Comparison of ENCODE assay signal across 1 cellular context in the genomic region with DNA sequence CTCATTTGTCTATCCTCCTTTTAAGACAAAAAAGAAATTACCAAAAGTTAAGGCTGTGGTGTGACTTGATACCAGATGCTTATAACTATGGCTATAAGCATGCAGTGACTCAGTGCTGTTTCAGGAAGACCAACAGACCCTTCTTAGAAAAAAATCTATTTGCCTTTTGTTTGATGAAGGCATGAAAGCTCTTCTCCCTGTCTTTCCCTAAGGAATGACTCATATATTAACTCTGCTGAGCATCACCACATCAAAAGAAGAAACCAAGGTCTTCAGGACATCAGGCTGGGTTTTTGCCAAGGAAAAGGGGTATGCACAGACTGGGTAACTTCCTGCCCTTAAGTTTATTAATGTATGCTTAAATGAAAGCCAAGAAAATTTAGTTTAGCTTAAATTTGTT.
TF ChIP-seq lines count a peak whose summit lies in the region.

No MANE protein-coding gene starts in this region.

TF ChIP-seq in GM12878, 131 proteins besides CTCF, POLR2A, EP300 and RAD21:
- no peak for TF ChIP-seq SREBF1 (IDR thresholded peaks at IDR 0.05; ENCODE audit: low read length)
- TF ChIP-seq NFIC (IDR thresholded peaks at IDR 0.05; ENCODE audit: low read depth, low read length), result no peak
- TF ChIP-seq ZNF24 (IDR thresholded peaks at IDR 0.05), result no peak
- TF ChIP-seq, protein P1, sequence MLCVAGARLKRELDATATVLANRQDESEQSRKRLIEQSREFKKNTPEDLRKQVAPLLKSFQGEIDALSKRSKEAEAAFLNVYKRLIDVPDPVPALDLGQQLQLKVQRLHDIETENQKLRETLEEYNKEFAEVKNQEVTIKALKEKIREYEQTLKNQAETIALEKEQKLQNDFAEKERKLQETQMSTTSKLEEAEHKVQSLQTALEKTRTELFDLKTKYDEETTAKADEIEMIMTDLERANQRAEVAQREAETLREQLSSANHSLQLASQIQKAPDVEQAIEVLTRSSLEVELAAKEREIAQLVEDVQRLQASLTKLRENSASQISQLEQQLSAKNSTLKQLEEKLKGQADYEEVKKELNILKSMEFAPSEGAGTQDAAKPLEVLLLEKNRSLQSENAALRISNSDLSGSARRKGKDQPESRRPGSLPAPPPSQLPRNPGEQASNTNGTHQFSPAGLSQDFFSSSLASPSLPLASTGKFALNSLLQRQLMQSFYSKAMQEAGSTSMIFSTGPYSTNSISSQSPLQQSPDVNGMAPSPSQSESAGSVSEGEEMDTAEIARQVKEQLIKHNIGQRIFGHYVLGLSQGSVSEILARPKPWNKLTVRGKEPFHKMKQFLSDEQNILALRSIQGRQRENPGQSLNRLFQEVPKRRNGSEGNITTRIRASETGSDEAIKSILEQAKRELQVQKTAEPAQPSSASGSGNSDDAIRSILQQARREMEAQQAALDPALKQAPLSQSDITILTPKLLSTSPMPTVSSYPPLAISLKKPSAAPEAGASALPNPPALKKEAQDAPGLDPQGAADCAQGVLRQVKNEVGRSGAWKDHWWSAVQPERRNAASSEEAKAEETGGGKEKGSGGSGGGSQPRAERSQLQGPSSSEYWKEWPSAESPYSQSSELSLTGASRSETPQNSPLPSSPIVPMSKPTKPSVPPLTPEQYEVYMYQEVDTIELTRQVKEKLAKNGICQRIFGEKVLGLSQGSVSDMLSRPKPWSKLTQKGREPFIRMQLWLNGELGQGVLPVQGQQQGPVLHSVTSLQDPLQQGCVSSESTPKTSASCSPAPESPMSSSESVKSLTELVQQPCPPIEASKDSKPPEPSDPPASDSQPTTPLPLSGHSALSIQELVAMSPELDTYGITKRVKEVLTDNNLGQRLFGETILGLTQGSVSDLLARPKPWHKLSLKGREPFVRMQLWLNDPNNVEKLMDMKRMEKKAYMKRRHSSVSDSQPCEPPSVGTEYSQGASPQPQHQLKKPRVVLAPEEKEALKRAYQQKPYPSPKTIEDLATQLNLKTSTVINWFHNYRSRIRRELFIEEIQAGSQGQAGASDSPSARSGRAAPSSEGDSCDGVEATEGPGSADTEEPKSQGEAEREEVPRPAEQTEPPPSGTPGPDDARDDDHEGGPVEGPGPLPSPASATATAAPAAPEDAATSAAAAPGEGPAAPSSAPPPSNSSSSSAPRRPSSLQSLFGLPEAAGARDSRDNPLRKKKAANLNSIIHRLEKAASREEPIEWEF (IDR thresholded peaks at IDR 0.05; ENCODE audit: insufficient replicate concordance, low read depth, low read length), result peak; percentile 25
- peak; percentile 54 for TF ChIP-seq RUNX3 (IDR thresholded peaks at IDR 0.05; ENCODE audit: low read length)
- no peak for TF ChIP-seq WRNIP1 (IDR thresholded peaks at IDR 0.05; ENCODE audit: borderline replicate concordance, low read depth, low read length)
- TF ChIP-seq TCF7 (IDR thresholded peaks at IDR 0.05; ENCODE audit: borderline replicate concordance), result 0 out of 2 replicates have a peak, but pooled peaks have one; percentile 30
- no peak for TF ChIP-seq SPI1 (IDR thresholded peaks at IDR 0.05; ENCODE audit: borderline replicate concordance, insufficient read depth, low read depth, low read length)
- no peak for TF ChIP-seq CREM (IDR thresholded peaks at IDR 0.05; ENCODE audit: low read depth)
- TF ChIP-seq, protein P2, sequence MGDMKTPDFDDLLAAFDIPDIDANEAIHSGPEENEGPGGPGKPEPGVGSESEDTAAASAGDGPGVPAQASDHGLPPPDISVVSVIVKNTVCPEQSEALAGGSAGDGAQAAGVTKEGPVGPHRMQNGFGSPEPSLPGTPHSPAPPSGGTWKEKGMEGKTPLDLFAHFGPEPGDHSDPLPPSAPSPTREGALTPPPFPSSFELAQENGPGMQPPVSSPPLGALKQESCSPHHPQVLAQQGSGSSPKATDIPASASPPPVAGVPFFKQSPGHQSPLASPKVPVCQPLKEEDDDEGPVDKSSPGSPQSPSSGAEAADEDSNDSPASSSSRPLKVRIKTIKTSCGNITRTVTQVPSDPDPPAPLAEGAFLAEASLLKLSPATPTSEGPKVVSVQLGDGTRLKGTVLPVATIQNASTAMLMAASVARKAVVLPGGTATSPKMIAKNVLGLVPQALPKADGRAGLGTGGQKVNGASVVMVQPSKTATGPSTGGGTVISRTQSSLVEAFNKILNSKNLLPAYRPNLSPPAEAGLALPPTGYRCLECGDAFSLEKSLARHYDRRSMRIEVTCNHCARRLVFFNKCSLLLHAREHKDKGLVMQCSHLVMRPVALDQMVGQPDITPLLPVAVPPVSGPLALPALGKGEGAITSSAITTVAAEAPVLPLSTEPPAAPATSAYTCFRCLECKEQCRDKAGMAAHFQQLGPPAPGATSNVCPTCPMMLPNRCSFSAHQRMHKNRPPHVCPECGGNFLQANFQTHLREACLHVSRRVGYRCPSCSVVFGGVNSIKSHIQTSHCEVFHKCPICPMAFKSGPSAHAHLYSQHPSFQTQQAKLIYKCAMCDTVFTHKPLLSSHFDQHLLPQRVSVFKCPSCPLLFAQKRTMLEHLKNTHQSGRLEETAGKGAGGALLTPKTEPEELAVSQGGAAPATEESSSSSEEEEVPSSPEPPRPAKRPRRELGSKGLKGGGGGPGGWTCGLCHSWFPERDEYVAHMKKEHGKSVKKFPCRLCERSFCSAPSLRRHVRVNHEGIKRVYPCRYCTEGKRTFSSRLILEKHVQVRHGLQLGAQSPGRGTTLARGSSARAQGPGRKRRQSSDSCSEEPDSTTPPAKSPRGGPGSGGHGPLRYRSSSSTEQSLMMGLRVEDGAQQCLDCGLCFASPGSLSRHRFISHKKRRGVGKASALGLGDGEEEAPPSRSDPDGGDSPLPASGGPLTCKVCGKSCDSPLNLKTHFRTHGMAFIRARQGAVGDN (IDR thresholded peaks at IDR 0.05), result no peak
- no peak for TF ChIP-seq SRF (IDR thresholded peaks at IDR 0.05; ENCODE audit: low read depth in 2 of 2, low read length in 2 of 2)
- no peak for TF ChIP-seq RBBP5 (conservative IDR thresholded peaks at IDR 0.05)
- TF ChIP-seq, protein P3, sequence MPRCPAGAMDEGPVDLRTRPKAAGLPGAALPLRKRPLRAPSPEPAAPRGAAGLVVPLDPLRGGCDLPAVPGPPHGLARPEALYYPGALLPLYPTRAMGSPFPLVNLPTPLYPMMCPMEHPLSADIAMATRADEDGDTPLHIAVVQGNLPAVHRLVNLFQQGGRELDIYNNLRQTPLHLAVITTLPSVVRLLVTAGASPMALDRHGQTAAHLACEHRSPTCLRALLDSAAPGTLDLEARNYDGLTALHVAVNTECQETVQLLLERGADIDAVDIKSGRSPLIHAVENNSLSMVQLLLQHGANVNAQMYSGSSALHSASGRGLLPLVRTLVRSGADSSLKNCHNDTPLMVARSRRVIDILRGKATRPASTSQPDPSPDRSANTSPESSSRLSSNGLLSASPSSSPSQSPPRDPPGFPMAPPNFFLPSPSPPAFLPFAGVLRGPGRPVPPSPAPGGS (IDR thresholded peaks at IDR 0.05; ENCODE audit: borderline replicate concordance, insufficient read depth, low read depth, low read length, poor library complexity, severe bottlenecking), result no peak
TF ChIP-seq in GM12878: peak in this region for 3.
